ENCODE assay signal across 18 cellular contexts in the genomic region with DNA sequence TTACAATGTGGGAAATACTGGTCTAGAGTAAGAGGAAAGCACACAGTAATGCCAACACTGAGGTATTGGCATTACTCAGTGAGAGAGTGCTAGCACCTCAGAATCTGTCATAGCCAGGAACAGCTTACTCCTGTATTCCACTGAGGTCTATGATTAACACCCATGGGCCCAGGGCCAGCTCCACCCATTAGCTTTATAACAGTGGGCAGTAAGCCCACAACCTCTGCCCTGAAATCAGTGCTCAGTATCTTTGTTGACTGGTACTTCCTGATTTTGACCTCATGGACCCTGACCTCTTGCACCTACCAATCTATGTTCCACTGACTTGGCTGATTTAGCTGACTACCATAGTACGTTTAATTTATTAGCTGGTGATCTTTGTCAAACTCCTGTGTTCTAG. TPM values are rescaled to one million over a fixed set of nuclear protein-coding genes. Genes with fewer than 3 reads are reported as not detected.
A peak's percentile ranks its signal among the peaks of the same experiment; 100 is the strongest.
DNase-seq lines count a peak whose midpoint lies in the region; ATAC-seq, FAIRE-seq and TF ChIP-seq lines count a peak whose summit lies in the region.
"Had no signal": no experiment of that assay in that cellular context is flagged by ENCODE, and none has a peak within 500 bp of the region (broad histone marks: within the 10 kb centered on the region; RNA-seq: fewer than 3 reads in every experiment).

No MANE protein-coding gene starts in this region.

- H3K4me3 ChIP-seq in PC-3 (ENCODE audit: low read length) = no peak overlapping the region
- H3K4me3 ChIP-seq: A549, GM12878, HAP-1 had no signal

- no peaks in the 10 kb centered on the region for H3K9me3 ChIP-seq in PC-3 (ENCODE audit: low read length)
- H3K9me3 ChIP-seq: A549, HAP-1 had no signal

- intact Hi-C loops in PC-3 (cut with micrococcal nuclease) = loop anchor here (5.0 kb wide), 1 partner anchor 50 kb away; no protein-coding TSS in a partner anchor

- H3K36me3 ChIP-seq in PC-3 (ENCODE audit: low read depth, low read length) = no peaks in the 10 kb centered on the region
- H3K36me3 ChIP-seq: HAP-1 had no signal

- POLR2A ChIA-PET in PC-3 (lab: Charles Lee; ENCODE audit: unreplicated experiment) = interaction anchor here (0.5 kb wide), 1 partner anchor 28 kb away, joined by 3 read pairs; no protein-coding TSS in a partner anchor

- ATAC-seq in PC-3 (peak; percentile 88), GM21381 (IDR thresholded peaks at IDR 0.05; ENCODE audit: unreplicated experiment) (no peak)
- ATAC-seq: A549, GM12878, Panc1 had no signal

- DNase-seq in GM12892 (ENCODE audit: insufficient read length) = no peak
- peak; percentile 64 for DNase-seq in PC-3
- peak; percentile 14 to 15 for DNase-seq in erythroblast (lab: John Stamatoyannopoulos, UW)
- peak; percentile 71 for DNase-seq in mucosa of gallbladder (ENCODE audit: low spot score)
- DNase-seq in A172 (ENCODE audit: low spot score) = no peak
- DNase-seq in activated T-cell treated with anti-CD3 and anti-CD28 coated beads, Interleukin-2, amount 50 U/mL, for 1 hour = no peak
- DNase-seq in NCI-H1694 treated with DMSO at 0.1 percent for 48 hours (lab: John Stamatoyannopoulos, UW) = no peak
- DNase-seq: Calu3, NCI-H1092 treated with DMSO at 0.1 percent for 48 hours, NCI-H187 treated with DMSO at 0.1 percent for 48 hours, NCI-H446 treated with DMSO at 0.1 percent for 48 hours, NCI-H774, SIG-M5 had no signal

- no TSS peak for BruUV-seq in PC-3 (replicated peaks; lab: Mats Ljungman, UMichigan)

- peak; percentile 17 for FAIRE-seq in GM12892 (lab: Jason Lieb, UNC)
- FAIRE-seq: A549, GM12878 had no signal

- H3K79me2 ChIP-seq in PC-3 (ENCODE audit: low read length) = no peaks in the 10 kb centered on the region

- H3F3A ChIP-seq in PC-3 (ENCODE audit: low read length, unreplicated experiment) = no peaks in the 10 kb centered on the region

- no peaks in the 10 kb centered on the region for H3K27me3 ChIP-seq in PC-3 (ENCODE audit: low read length)

- no peak for TF ChIP-seq CTCF in PC-3 (conservative IDR thresholded peaks at IDR 0.05; ENCODE audit: low read depth, low read length)

- CTCF ChIA-PET in PC-3 (lab: Charles Lee) = no interaction called here

- no peaks in the 10 kb centered on the region for H3K9me2 ChIP-seq in PC-3 (replicated peaks; ENCODE audit: low read length)

- H3K27ac ChIP-seq in PC-3 (ENCODE audit: low read length) = no peak overlapping the region
- H3K27ac ChIP-seq: A549 had no signal

- TF ChIP-seq POLR2A in GM12892 (IDR thresholded peaks at IDR 0.05; ENCODE audit: low read depth, low read length) = no peak
- no peak for TF ChIP-seq POLR2A in erythroblast (IDR thresholded peaks at IDR 0.05; ENCODE audit: low read length)

- no peak overlapping the region for H3K9ac ChIP-seq in PC-3 (ENCODE audit: low read length)

- H4K20me1 ChIP-seq in PC-3 (ENCODE audit: low read length) = no peaks in the 10 kb centered on the region

- no peak overlapping the region for H3K4me2 ChIP-seq in PC-3 (ENCODE audit: low read length)
- H3K4me2 ChIP-seq: A549 had no signal

- H2AFZ ChIP-seq in PC-3 (ENCODE audit: low read length) = no peak overlapping the region

- H3K4me1 ChIP-seq in PC-3 (ENCODE audit: insufficient read depth, low read length) = peaks cover 6% of the 10 kb centered on the region; the same call in 1 of the 2 replicates
- H3K4me1 ChIP-seq: A549, HAP-1 had no signal

RNA-seq across cellular contexts. Expression of gene LANCL3, which starts 56.1 kb away (rescaled TPM):
- polyA plus RNA-seq in GM12892 (2012; ENCODE audit: missing spikeins) = 0.02 TPM
- 0.26 and 0.52 TPM in 2 replicates for total RNA-seq in PC-3 (2014; rRNA removed)
- total RNA-seq in mucosa of gallbladder = 1.8 TPM
- total RNA-seq in A172 (2014; rRNA removed; shearing (Covaris generic)) = 0.47 and 0.62 TPM in 2 replicates
- total RNA-seq: GM12878 had no signal
- polyA plus RNA-seq: A549, GM12878 had no signal

RNA-seq across cellular contexts. Expression of gene XK, which starts 58.0 kb away (rescaled TPM):
- 0.08 TPM for polyA plus RNA-seq in GM12892 (2012; ENCODE audit: missing spikeins)
- 7.7 and 8.0 TPM in 2 replicates for total RNA-seq in PC-3 (2014; rRNA removed)
- 2.8 TPM for total RNA-seq in mucosa of gallbladder
- 2.0 and 2.2 TPM in 2 replicates for total RNA-seq in A172 (2014; rRNA removed; shearing (Covaris generic))
- total RNA-seq: GM12878 had no signal
- polyA plus RNA-seq: GM12878 had no signal

Comparison
In these comparisons a context has a peak if more than half of its experiments do, and no peak if none do; other contexts are left out.
1. DNase-seq: peak in PC-3 (single experiment), erythroblast (2 of 2) and mucosa of gallbladder (single experiment); none in GM12892 (single experiment), A172 (single experiment), activated T-cell treated with anti-CD3 and anti-CD28 coated beads, Interleukin-2, amount 50 U/mL, for 1 hour (single experiment) and NCI-H1694 treated with DMSO at 0.1 percent for 48 hours (single experiment).